In genomic region chr6:82616386-82617028, GRCh38 we compare ENCODE assay signal across 2 cellular contexts.
TF ChIP-seq lines count a peak whose summit lies in the region.

No MANE protein-coding gene starts in this region.

TF ChIP-seq in HCT116, 20 proteins besides CTCF, POLR2A, EP300 and RAD21 (continued from another document):
- TF ChIP-seq ZBTB33 (IDR thresholded peaks at IDR 0.05; ENCODE audit: extremely low read depth, insufficient replicate concordance, low read length) = no peak
- no peak for TF ChIP-seq SRF (IDR thresholded peaks at IDR 0.05; ENCODE audit: low read depth)
- TF ChIP-seq ATF3 (IDR thresholded peaks at IDR 0.05) = no peak
- no peak for TF ChIP-seq YY1 (IDR thresholded peaks at IDR 0.05; ENCODE audit: extremely low read depth, insufficient replicate concordance, low read depth, low read length)
- TF ChIP-seq EZH2phosphoT487 (IDR thresholded peaks at IDR 0.05; ENCODE audit: borderline replicate concordance) = no peak
- no peak for TF ChIP-seq EGR1 (IDR thresholded peaks at IDR 0.05; ENCODE audit: low read depth)
TF ChIP-seq in HCT116: peak in this region for 0.

TF ChIP-seq in HEK293T, 16 proteins besides CTCF, POLR2A, EP300 and RAD21 (continued from another document):
- no peak for TF ChIP-seq PKNOX1 (IDR thresholded peaks at IDR 0.05)
- no peak for TF ChIP-seq SUZ12 (IDR thresholded peaks at IDR 0.05)
- TF ChIP-seq SP1 (IDR thresholded peaks at IDR 0.05) = no peak
